ENCODE assay signal across 10 cellular contexts in the genomic region with DNA sequence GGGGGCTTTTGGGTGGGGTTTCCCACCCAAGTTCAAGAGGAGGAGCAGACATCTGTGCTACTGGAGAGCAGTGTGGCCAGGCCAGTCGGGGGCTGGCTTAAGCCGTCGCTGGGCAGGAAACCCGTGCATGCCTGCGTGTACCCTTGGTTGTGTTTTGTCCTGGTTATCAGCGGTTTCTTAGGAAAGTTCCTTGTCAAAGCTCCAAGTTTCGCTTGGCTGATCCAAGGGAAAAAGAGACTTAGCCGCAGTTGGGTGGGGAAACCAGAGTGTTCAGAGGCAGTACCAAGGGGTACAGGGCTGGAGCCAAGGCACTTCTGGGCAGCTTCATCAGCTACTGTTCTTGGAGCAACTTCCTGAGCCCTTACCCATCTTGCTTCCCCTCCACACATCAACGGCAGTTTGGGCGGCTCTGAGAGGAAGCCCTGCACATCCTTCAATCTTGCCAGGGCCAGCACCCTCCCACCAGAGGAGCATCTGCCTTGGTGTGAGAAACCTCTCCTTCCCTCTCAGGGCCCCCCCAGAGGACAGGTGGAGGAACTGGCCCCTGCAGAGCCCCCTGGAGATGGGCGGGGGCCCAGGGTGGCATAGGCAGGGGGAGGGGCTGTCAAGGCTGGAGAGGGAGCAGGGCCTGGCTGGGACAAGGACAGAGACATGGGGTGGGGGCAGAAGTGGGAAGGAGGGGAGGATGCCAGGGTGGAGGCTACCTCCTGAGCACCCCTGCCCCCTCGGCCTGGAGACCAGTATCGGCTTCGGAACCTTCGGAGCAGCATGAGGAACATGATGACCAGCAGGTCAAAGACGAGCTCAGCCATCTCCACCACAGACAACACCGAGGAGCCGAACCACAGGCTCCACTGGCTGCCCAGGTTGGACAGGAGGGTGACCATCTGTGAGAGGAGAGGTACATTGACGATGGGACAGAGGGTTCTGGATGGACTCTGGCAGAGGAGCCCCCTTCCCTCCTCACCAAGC. TPM values are rescaled to one million over a fixed set of nuclear protein-coding genes. Genes with fewer than 3 reads are reported as not detected.
DNase-seq lines count a peak whose midpoint lies in the region; ATAC-seq, FAIRE-seq and TF ChIP-seq lines count a peak whose summit lies in the region.
"Had no signal": no experiment of that assay in that cellular context is flagged by ENCODE, and none has a peak within 500 bp of the region (broad histone marks: within the 10 kb centered on the region; RNA-seq: fewer than 3 reads in every experiment).

No MANE protein-coding gene starts in this region.

- in situ Hi-C loops in GM12878 (cut with MboI): no loop called here

- H3K36me3 ChIP-seq in KOPT-K1 (ENCODE audit: insufficient read depth, low read length) (no peaks in the 10 kb centered on the region), GM12878 (ENCODE audit: control insufficient read depth in 2 of 2, insufficient read depth in 2 of 2, low read length in 1 of 2) (no peaks in the 10 kb centered on the region), right lobe of liver (no peaks in the 10 kb centered on the region), stomach smooth muscle (ENCODE audit: control insufficient read depth in 2 of 2, insufficient read depth in 2 of 2, low read length in 2 of 2) (no peaks in the 10 kb centered on the region), BE2C (no peaks in the 10 kb centered on the region)

- TF ChIP-seq CTCF in GM12878 (IDR thresholded peaks at IDR 0.05 in 2 of 3, conservative IDR thresholded peaks at IDR 0.05 in 1 of 3; ENCODE audit: control insufficient read depth in 2 of 3, extremely low read depth in 1 of 3, insufficient read depth in 1 of 3, low read depth in 3 of 3, low read length in 3 of 3) (no peak), right lobe of liver (IDR thresholded peaks at IDR 0.05) (no peak), BE2C (IDR thresholded peaks at IDR 0.05; ENCODE audit: low read depth, low read length) (no peak)

- intact Hi-C loops in GM12878 (cut with micrococcal nuclease; ENCODE audit: unreplicated experiment): no loop called here
- intact Hi-C loops in right lobe of liver (cut with DNase I): no loop called here

- no peaks in the 10 kb centered on the region for H4K20me1 ChIP-seq in GM12878 (ENCODE audit: control insufficient read depth, insufficient read depth)

- no peak for TF ChIP-seq EP300 in GM12878 (IDR thresholded peaks at IDR 0.05; ENCODE audit: borderline replicate concordance in 1 of 2, control insufficient read depth in 1 of 2, low read depth in 2 of 2, low read length in 2 of 2)

- DNase-seq in GM12878 (ENCODE audit: low read depth, low spot score) (no peak), right lobe of liver (peak in 2 of 3 donors; percentile 46 to 64), BE2C (no peak), amygdala (lab: John Stamatoyannopoulos, UW) (no peak), foreskin melanocyte (no peak)
- DNase-seq: stimulated activated CD4-positive, alpha-beta T cell treated with anti-CD3 and anti-CD28 coated beads, Interleukin-4, amount 100 ng/mL, for 1 hour; T-helper 2 cell had no signal

- H3K9ac ChIP-seq in GM12878 (ENCODE audit: control insufficient read depth, insufficient read depth, low read length) (no peak overlapping the region), stomach smooth muscle (ENCODE audit: low read length in 2 of 2) (no peak overlapping the region)

- H3K4me1 ChIP-seq in GM12878 (ENCODE audit: control insufficient read depth, insufficient read depth, low read length) (no peaks in the 10 kb centered on the region; the same call in 1 of the 2 replicates), right lobe of liver (peaks cover 0 to 11% (median under 1%) of the 10 kb centered on the region in 4 donors), stomach smooth muscle (ENCODE audit: control insufficient read depth, insufficient read depth, low read length) (peaks cover 43% of the 10 kb centered on the region), BE2C (peaks cover 9% of the 10 kb centered on the region)

- CTCF ChIA-PET in GM12878 (lab: Yijun Ruan, JAX): no interaction called here

- POLR2A ChIA-PET in GM12878 (lab: Charles Lee): no interaction called here

- no peak for TF ChIP-seq POLR2A in GM12878 (IDR thresholded peaks at IDR 0.05; ENCODE audit: low read depth, low read length)
- TF ChIP-seq POLR2A in right lobe of liver (IDR thresholded peaks at IDR 0.05): no peak

- no peak for FAIRE-seq in GM12878 (lab: Jason Lieb, UNC)

- TF ChIP-seq RAD21 in GM12878 (IDR thresholded peaks at IDR 0.05; ENCODE audit: insufficient read depth, low read depth, low read length): no peak

- H3K4me2 ChIP-seq in GM12878 (ENCODE audit: control insufficient read depth, insufficient read depth): no peak overlapping the region

- 20% methylated on average over 18 of the region's 19 CpGs for WGBS in GM12878 (ENCODE audit: insufficient coverage, insufficient replicate concordance, low lambda C conversion rate, missing lambda C conversion rate)
- 45% methylated on average over 10 of the region's 19 CpGs for WGBS in right lobe of liver (ENCODE audit: insufficient coverage, low coverage, low lambda C conversion rate, missing lambda C conversion rate)

- H3K4me3 ChIP-seq in GM12878 (no peak overlapping the region), right lobe of liver (no peak overlapping the region), stomach smooth muscle (ENCODE audit: low read length in 2 of 2) (peak overlapping the region in 1 of 2 donors; percentile 40), BE2C (ENCODE audit: low read depth, low read length) (no peak overlapping the region)

- SMC1A ChIA-PET in GM12878 (lab: Charles Lee; ENCODE audit: uncharacterized antibody, unreplicated experiment): interaction anchor here (0.8 kb wide), 1 partner anchor 13 kb away, joined by 3 read pairs; no protein-coding TSS in a partner anchor

- H2AFZ ChIP-seq in GM12878 (ENCODE audit: control insufficient read depth, low read depth, low read length): peak overlapping the region; percentile 4; the same call in 1 of the 2 replicates

- H3K27ac ChIP-seq in KOPT-K1 (ENCODE audit: low read depth, low read length, poor library complexity, severe bottlenecking): peak overlapping the region; percentile 84
- no peak overlapping the region for H3K27ac ChIP-seq in GM12878 (ENCODE audit: control insufficient read depth, insufficient read depth)
- H3K27ac ChIP-seq in right lobe of liver: peak overlapping the region in 2 of 3 donors; percentile 33 to 66
- peak overlapping the region; percentile 79 for H3K27ac ChIP-seq in stomach smooth muscle (ENCODE audit: low read length)

- peaks cover 3 to 7% of the 10 kb centered on the region in 2 experiments; a peak in 3 of 4 replicates for H3K27me3 ChIP-seq in GM12878 (replicated peaks in 1 of 2; ENCODE audit: control insufficient read depth in 2 of 2, insufficient read depth in 2 of 2, low read length in 1 of 2)
- H3K27me3 ChIP-seq in right lobe of liver: no peaks in the 10 kb centered on the region
- H3K27me3 ChIP-seq in stomach smooth muscle (ENCODE audit: control insufficient read depth in 1 of 2, insufficient read depth in 2 of 2, low read length in 2 of 2): no peaks in the 10 kb centered on the region
- H3K27me3 ChIP-seq in BE2C: no peaks in the 10 kb centered on the region

- ATAC-seq in GM12878 (peak; percentile 37; the same call in 2 of the 3 replicates), right lobe of liver (peak; percentile 46 to 70 (median 63)), GM21786 (IDR thresholded peaks at IDR 0.05; ENCODE audit: unreplicated experiment) (no peak)

- no TSS peak for BruUV-seq in GM12878 (replicated peaks; lab: Mats Ljungman, UMichigan)

- no peaks in the 10 kb centered on the region for H3K79me2 ChIP-seq in GM12878 (ENCODE audit: control insufficient read depth, insufficient read depth, low read length)

- RAD21 ChIA-PET in GM12878 (lab: Charles Lee; ENCODE audit: unreplicated experiment): no interaction called here

- no peaks in the 10 kb centered on the region for H3K9me3 ChIP-seq in KOPT-K1 (ENCODE audit: insufficient read depth, low read length, poor library complexity, severe bottlenecking)
- no peaks in the 10 kb centered on the region; the same call in 2 of the 3 replicates for H3K9me3 ChIP-seq in GM12878 (replicated peaks; ENCODE audit: control insufficient read depth, insufficient read depth, low read length)
- H3K9me3 ChIP-seq in right lobe of liver: no peaks in the 10 kb centered on the region
- H3K9me3 ChIP-seq in stomach smooth muscle (ENCODE audit: control insufficient read depth in 2 of 2, low read length in 2 of 2): no peaks in the 10 kb centered on the region
- H3K9me3 ChIP-seq in BE2C: peaks cover 3% of the 10 kb centered on the region; the same call in 1 of the 2 replicates

RNA-seq across cellular contexts. Expression of gene TNFRSF1A, which starts 5.8 kb away (rescaled TPM):
- 25.3 and 26.1 TPM in 2 replicates for total RNA-seq in GM12878 (2013; cell fraction: nucleolus; rRNA removed)
- total RNA-seq in GM12878 (2014; rRNA removed): 11.7 and 14.1 TPM in 2 replicates
- total RNA-seq in GM12878 (2014; rRNA removed; fragmentation: Illumina TruSeq; extraction: Trizol): 7.3 and 9.8 TPM in 2 replicates
- total RNA-seq in GM12878 (2021): 16.2 and 16.5 TPM in 2 replicates
- polyA plus RNA-seq in GM12878 (2011; ENCODE audit: low read depth): 4.1 TPM
- 16.5 and 18.9 TPM in 2 replicates for polyA plus RNA-seq in GM12878 (2011; rRNA removed)
- 16.0 and 25.6 TPM in 2 replicates for polyA plus RNA-seq in GM12878 (2011; cell fraction: cytosol; rRNA removed)
- 30.0 and 37.3 TPM in 2 replicates for polyA plus RNA-seq in GM12878 (2011; cell fraction: nucleus; rRNA removed)
- 7.0 and 13.2 TPM in 2 replicates for polyA plus RNA-seq in GM12878 (2012)
- 6.4 and 14.8 TPM in 2 replicates for polyA plus RNA-seq in GM12878 (2014; fragmentation: Illumina TruSeq; extraction: Trizol)
- polyA plus RNA-seq in GM12878 (2014; fragmentation: Nextera tagmentation; extraction: Ambion mirVana): under 1 TPM; 0.24 to 0.77 TPM
- polyA plus RNA-seq in GM12878 (2014; rRNA removed): 12.7 and 13.1 TPM in 2 replicates
- polyA plus RNA-seq in GM12878 (2016; fragmentation: Nextera tagmentation; extraction: Ambion mirVana): 10 to 100 TPM; 10.6 to 13.0 TPM
- 22.5 and 36.4 TPM in 2 replicates for polyA minus RNA-seq in GM12878 (2011; rRNA and poly(A)+ RNA removed)
- 13.6 and 15.8 TPM in 2 replicates for polyA minus RNA-seq in GM12878 (2011; cell fraction: cytosol; rRNA and poly(A)+ RNA removed)
- polyA minus RNA-seq in GM12878 (2011; cell fraction: nucleus; rRNA and poly(A)+ RNA removed): 24.8 and 42.8 TPM in 2 replicates
- 100 to 1,000 TPM in 4 of 6 experiments, 10 to 100 TPM in 2; 70.6 to 199 (median 117) TPM for total RNA-seq in right lobe of liver
- 15.8 TPM for polyA plus RNA-seq in BE2C (2012; ENCODE audit: insufficient read depth, insufficient read length, low read depth)

RNA-seq across cellular contexts. Expression of gene SCNN1A, which starts 27.7 kb away (rescaled TPM):
- total RNA-seq in GM12878 (2013; cell fraction: nucleolus; rRNA removed): not detected in 2 replicates
- not detected in 2 replicates for total RNA-seq in GM12878 (2014; rRNA removed)
- not detected in 2 replicates for total RNA-seq in GM12878 (2014; rRNA removed; fragmentation: Illumina TruSeq; extraction: Trizol)
- 0.56 and 0.69 TPM in 2 replicates for total RNA-seq in GM12878 (2021)
- polyA plus RNA-seq in GM12878 (2011; ENCODE audit: low read depth): not detected
- polyA plus RNA-seq in GM12878 (2011; rRNA removed): not detected in 2 replicates
- not detected in 2 replicates for polyA plus RNA-seq in GM12878 (2011; cell fraction: cytosol; rRNA removed)
- polyA plus RNA-seq in GM12878 (2011; cell fraction: nucleus; rRNA removed): not detected in 2 replicates
- not detected in 2 replicates for polyA plus RNA-seq in GM12878 (2012)
- polyA plus RNA-seq in GM12878 (2014; fragmentation: Illumina TruSeq; extraction: Trizol): not detected in 2 replicates
- not detected for polyA plus RNA-seq in GM12878 (2014; fragmentation: Nextera tagmentation; extraction: Ambion mirVana)
- polyA plus RNA-seq in GM12878 (2014; rRNA removed): 0.03 TPM in 1 of 2 replicates, not detected in the other
- under 1 TPM in 1 of 2 experiments, not detected in 1; 0.14 TPM for polyA plus RNA-seq in GM12878 (2016; fragmentation: Nextera tagmentation; extraction: Ambion mirVana)
- not detected in 2 replicates for polyA minus RNA-seq in GM12878 (2011; rRNA and poly(A)+ RNA removed)
- polyA minus RNA-seq in GM12878 (2011; cell fraction: cytosol; rRNA and poly(A)+ RNA removed): not detected in 2 replicates
- polyA minus RNA-seq in GM12878 (2011; cell fraction: nucleus; rRNA and poly(A)+ RNA removed): not detected in 2 replicates
- total RNA-seq in right lobe of liver: 1 to 10 TPM; 2.1 to 9.5 (median 6.0) TPM
- polyA plus RNA-seq in BE2C (2012; ENCODE audit: insufficient read depth, insufficient read length, low read depth): not detected

RNA-seq across cellular contexts. Expression of gene LTBR, which starts 36.3 kb away (rescaled TPM):
- total RNA-seq in GM12878 (2013; cell fraction: nucleolus; rRNA removed): not detected in 2 replicates
- not detected in 2 replicates for total RNA-seq in GM12878 (2014; rRNA removed)
- not detected in 2 replicates for total RNA-seq in GM12878 (2014; rRNA removed; fragmentation: Illumina TruSeq; extraction: Trizol)
- total RNA-seq in GM12878 (2021): 0.44 and 0.45 TPM in 2 replicates
- polyA plus RNA-seq in GM12878 (2011; ENCODE audit: low read depth): not detected
- not detected in 2 replicates for polyA plus RNA-seq in GM12878 (2011; rRNA removed)
- not detected in 2 replicates for polyA plus RNA-seq in GM12878 (2011; cell fraction: cytosol; rRNA removed)
- polyA plus RNA-seq in GM12878 (2011; cell fraction: nucleus; rRNA removed): 0.07 TPM in 1 of 2 replicates, not detected in the other
- polyA plus RNA-seq in GM12878 (2012): 0.23 and 0.31 TPM in 2 replicates
- not detected in 2 replicates for polyA plus RNA-seq in GM12878 (2014; fragmentation: Illumina TruSeq; extraction: Trizol)
- polyA plus RNA-seq in GM12878 (2014; fragmentation: Nextera tagmentation; extraction: Ambion mirVana): not detected
- polyA plus RNA-seq in GM12878 (2014; rRNA removed): not detected in 2 replicates
- polyA plus RNA-seq in GM12878 (2016; fragmentation: Nextera tagmentation; extraction: Ambion mirVana): under 1 TPM in 1 of 2 experiments, not detected in 1; 0.24 TPM
- polyA minus RNA-seq in GM12878 (2011; rRNA and poly(A)+ RNA removed): not detected in 2 replicates
- polyA minus RNA-seq in GM12878 (2011; cell fraction: cytosol; rRNA and poly(A)+ RNA removed): 0.94 and 4.8 TPM in 2 replicates
- polyA minus RNA-seq in GM12878 (2011; cell fraction: nucleus; rRNA and poly(A)+ RNA removed): 0.48 and 2.2 TPM in 2 replicates
- total RNA-seq in right lobe of liver: 100 to 1,000 TPM in 3 of 6 experiments, 10 to 100 TPM in 3; 83.8 to 235 (median 103) TPM
- polyA plus RNA-seq in BE2C (2012; ENCODE audit: insufficient read depth, insufficient read length, low read depth): 1.2 TPM

RNA-seq across cellular contexts. Expression of gene PLEKHG6, which starts 37.2 kb away (rescaled TPM):
- 2.3 and 2.8 TPM in 2 replicates for total RNA-seq in GM12878 (2013; cell fraction: nucleolus; rRNA removed)
- 1.0 and 1.4 TPM in 2 replicates for total RNA-seq in GM12878 (2014; rRNA removed)
- 0.60 and 0.72 TPM in 2 replicates for total RNA-seq in GM12878 (2014; rRNA removed; fragmentation: Illumina TruSeq; extraction: Trizol)
- total RNA-seq in GM12878 (2021): 0.90 and 1.5 TPM in 2 replicates
- polyA plus RNA-seq in GM12878 (2011; ENCODE audit: low read depth): 0.33 TPM
- 1.4 and 2.0 TPM in 2 replicates for polyA plus RNA-seq in GM12878 (2011; rRNA removed)
- 4.7 and 9.6 TPM in 2 replicates for polyA plus RNA-seq in GM12878 (2011; cell fraction: cytosol; rRNA removed)
- 3.3 and 9.4 TPM in 2 replicates for polyA plus RNA-seq in GM12878 (2011; cell fraction: nucleus; rRNA removed)
- 1.6 and 2.4 TPM in 2 replicates for polyA plus RNA-seq in GM12878 (2012)
- 0.10 and 0.62 TPM in 2 replicates for polyA plus RNA-seq in GM12878 (2014; fragmentation: Illumina TruSeq; extraction: Trizol)
- under 1 TPM; 0.10 to 0.20 TPM for polyA plus RNA-seq in GM12878 (2014; fragmentation: Nextera tagmentation; extraction: Ambion mirVana)
- polyA plus RNA-seq in GM12878 (2014; rRNA removed): 1.6 and 4.0 TPM in 2 replicates
- 1 to 10 TPM; 1.4 to 2.3 TPM for polyA plus RNA-seq in GM12878 (2016; fragmentation: Nextera tagmentation; extraction: Ambion mirVana)
- 1.7 and 9.9 TPM in 2 replicates for polyA minus RNA-seq in GM12878 (2011; rRNA and poly(A)+ RNA removed)
- polyA minus RNA-seq in GM12878 (2011; cell fraction: cytosol; rRNA and poly(A)+ RNA removed): 2.7 and 6.9 TPM in 2 replicates
- polyA minus RNA-seq in GM12878 (2011; cell fraction: nucleus; rRNA and poly(A)+ RNA removed): 0.60 and 6.0 TPM in 2 replicates
- total RNA-seq in right lobe of liver: 1 to 10 TPM; 2.3 to 5.5 (median 3.3) TPM
- polyA plus RNA-seq in BE2C (2012; ENCODE audit: insufficient read depth, insufficient read length, low read depth): 0.23 TPM

Comparison
In these comparisons a context has a peak if more than half of its experiments do, and no peak if none do; other contexts are left out.
1. DNase-seq: peak in right lobe of liver (2 of 3); none in GM12878 (single experiment), BE2C (single experiment), amygdala (0 of 56) and foreskin melanocyte (single experiment).
2. RNA of gene LTBR, which starts 36.3 kb away (total RNA-seq): 83.8 to 235 TPM in right lobe of liver; 0.44 to 0.45 TPM in GM12878; every median in the first group is over 10 times any median in the second.